Comparison of ENCODE assay signal across 12 cellular contexts in genomic region chr9:128061305-128061704, GRCh38. TPM values are rescaled to one million over a fixed set of nuclear protein-coding genes. Genes with fewer than 3 reads are reported as not detected.
DNase-seq lines count a peak whose midpoint lies in the region; ATAC-seq, FAIRE-seq and TF ChIP-seq lines count a peak whose summit lies in the region.
"Had no signal": no experiment of that assay in that cellular context is flagged by ENCODE, and none has a peak within 500 bp of the region (broad histone marks: within the 10 kb centered on the region; RNA-seq: fewer than 3 reads in every experiment).

No MANE protein-coding gene starts in this region.

- no peak for FAIRE-seq in H54 (lab: Jason Lieb, UNC)

- H3K36me3 Mint-ChIP-seq in T-cell (peaks cover 3% of the 10 kb centered on the region), immature natural killer cell (peaks cover 0 to 8% (median 7%) of the 10 kb centered on the region in 3 donors)
- peaks cover 12 to 23% of the 10 kb centered on the region in 2 donors for H3K36me3 Mint-ChIP-seq in stimulated activated naive B cell treated with anti-CD40 and anti-IgM and Interleukin-4, amounts not matched to agents 10 μg/mL and 1 μg/mL and 100 μg/mL, for 72 hours

- H3K27me3 Mint-ChIP-seq in T-cell = no peaks in the 10 kb centered on the region
- peaks cover 0 to 2% (median 0%) of the 10 kb centered on the region in 3 donors for H3K27me3 Mint-ChIP-seq in immature natural killer cell (ENCODE audit: low read depth in 3 of 3)
- H3K27me3 Mint-ChIP-seq in stimulated activated naive B cell treated with anti-CD40 and anti-IgM and Interleukin-4, amounts not matched to agents 10 μg/mL and 1 μg/mL and 100 μg/mL, for 72 hours = no peaks in the 10 kb centered on the region

- H3K9me3 Mint-ChIP-seq in T-cell = no peaks in the 10 kb centered on the region
- H3K9me3 Mint-ChIP-seq in immature natural killer cell = no peaks in the 10 kb centered on the region
- H3K9me3 Mint-ChIP-seq in stimulated activated naive B cell treated with anti-CD40 and anti-IgM and Interleukin-4, amounts not matched to agents 10 μg/mL and 1 μg/mL and 100 μg/mL, for 72 hours = no peaks in the 10 kb centered on the region

- peak overlapping the region; percentile 35 to 72 (median 50) for H3K4me3 Mint-ChIP-seq in T-cell
- H3K4me3 Mint-ChIP-seq in immature natural killer cell = peak overlapping the region; percentile 59 to 74 (median 67)
- H3K4me3 Mint-ChIP-seq in stimulated activated naive B cell treated with anti-CD40 and anti-IgM and Interleukin-4, amounts not matched to agents 10 μg/mL and 1 μg/mL and 100 μg/mL, for 72 hours = peak overlapping the region; percentile 78 to 83

- H3K27ac Mint-ChIP-seq in T-cell (peak overlapping the region; percentile 91 to 94), immature natural killer cell (peak overlapping the region; percentile 79 to 92 (median 88))
- H3K27ac Mint-ChIP-seq in stimulated activated naive B cell treated with anti-CD40 and anti-IgM and Interleukin-4, amounts not matched to agents 10 μg/mL and 1 μg/mL and 100 μg/mL, for 72 hours = peak overlapping the region; percentile 92

- ATAC-seq in T-cell (replicated peaks in 1 of 4) = peak; percentile 26 to 50 (median 47)
- ATAC-seq in stimulated activated naive B cell treated with anti-CD40 and anti-IgM and Interleukin-4, amounts not matched to agents 10 μg/mL and 1 μg/mL and 100 μg/mL, for 72 hours (replicated peaks) = peak; percentile 62 to 66
- ATAC-seq: foreskin keratinocyte had no signal

- no peak for TF ChIP-seq POLR2A in H54 (IDR thresholded peaks at IDR 0.05; ENCODE audit: low read depth, low read length)

- DNase-seq in activated CD4-positive, alpha-beta T cell treated with anti-CD3 and anti-CD28 coated beads for 48 hours = peak; percentile 18
- DNase-seq in activated CD4-positive, alpha-beta T cell treated with anti-CD3 and anti-CD28 coated beads for 1 hour = no peak
- no peak for DNase-seq in T-cell
- DNase-seq in immature natural killer cell = peak in 1 of 3 donors; percentile 14
- DNase-seq in stimulated activated naive B cell treated with anti-CD40 and anti-IgM and Interleukin-4, amounts not matched to agents 10 μg/mL and 1 μg/mL and 100 μg/mL, for 72 hours = no peak
- no peak for DNase-seq in H54 (ENCODE audit: insufficient read length, low spot score)
- no peak for DNase-seq in pons (ENCODE audit: low spot score)
- DNase-seq in NCI-H2081 (lab: John Stamatoyannopoulos, UW) = no peak
- DNase-seq: DMS79 treated with DMSO at 0.1 percent for 48 hours; foreskin keratinocyte; NCI-H1105 treated with DMSO at 0.1 percent for 48 hours; NK-92 treated with Interleukin-12 subunit alpha and Interleukin-12 subunit beta, amount 100 ng/mL, for 24 hours had no signal

- peaks cover 20 to 54% (median 51%) of the 10 kb centered on the region in 3 donors for H3K4me1 Mint-ChIP-seq in T-cell
- H3K4me1 Mint-ChIP-seq in immature natural killer cell = peaks cover 31 to 33% of the 10 kb centered on the region in 2 donors
- peaks cover 33 to 42% of the 10 kb centered on the region in 2 donors for H3K4me1 Mint-ChIP-seq in stimulated activated naive B cell treated with anti-CD40 and anti-IgM and Interleukin-4, amounts not matched to agents 10 μg/mL and 1 μg/mL and 100 μg/mL, for 72 hours

- CTCF ChIA-PET in T-cell (lab: Charles Lee) = no interaction called here

- POLR2A ChIA-PET in T-cell (lab: Charles Lee) = interaction anchor here in 1 of 2 donors (0.6 kb wide), 1 partner anchor 9 kb away, joined by 14 read pairs; no protein-coding TSS in a partner anchor

RNA-seq across cellular contexts. Expression of gene NAIF1, which starts 5.8 kb away (rescaled TPM):
- 10 to 100 TPM; 11.6 to 14.9 (median 13.8) TPM for total RNA-seq in T-cell
- 10 to 100 TPM in 2 of 3 donors, 1 to 10 TPM in 1; 5.1 to 17.2 (median 10.5) TPM for polyA plus RNA-seq in immature natural killer cell

RNA-seq across cellular contexts. Expression of gene SLC25A25, which starts 6.7 kb away (rescaled TPM):
- total RNA-seq in T-cell = 10 to 100 TPM; 11.8 to 21.0 (median 17.3) TPM
- 1 to 10 TPM; 2.8 to 8.8 (median 4.9) TPM for polyA plus RNA-seq in immature natural killer cell
